ENCODE assay signal across 8 cellular contexts in the genomic region with DNA sequence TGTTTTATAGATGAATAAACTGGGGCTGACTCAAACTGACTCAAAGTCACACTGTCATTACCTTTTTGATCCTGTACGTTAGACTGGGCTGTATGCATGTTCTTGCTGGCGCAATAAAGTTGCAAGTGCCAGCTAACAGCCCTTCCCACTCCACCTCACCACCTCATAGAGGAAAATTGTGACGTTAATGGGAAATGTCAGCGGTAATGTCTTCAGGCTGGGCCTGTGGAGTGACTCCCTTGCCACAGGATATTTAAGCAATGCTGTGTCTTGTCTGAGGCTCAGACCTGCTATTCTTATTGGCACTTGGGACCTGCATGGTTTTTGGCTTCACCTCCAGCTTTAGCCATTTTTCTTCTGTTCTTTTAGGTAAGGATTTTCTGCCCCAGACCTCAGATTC. TPM values are rescaled to one million over a fixed set of nuclear protein-coding genes. Genes with fewer than 3 reads are reported as not detected.
A peak's percentile ranks its signal among the peaks of the same experiment; 100 is the strongest.
DNase-seq lines count a peak whose midpoint lies in the region; ATAC-seq and TF ChIP-seq lines count a peak whose summit lies in the region.

No MANE protein-coding gene starts in this region.

- H3K36me3 ChIP-seq in RWPE2 (ENCODE audit: low read depth), result peaks cover 63% of the 10 kb centered on the region
- H3K36me3 ChIP-seq in spleen, result peaks cover 2 to 100% (median 86%) of the 10 kb centered on the region in 6 donors

- H3K27ac ChIP-seq in RWPE2 (ENCODE audit: poor library complexity, severe bottlenecking) (peak overlapping the region; percentile 54), spleen (peak overlapping the region; percentile 61 to 89 (median 80))

- H3K4me3 ChIP-seq in RWPE2 (ENCODE audit: severe bottlenecking), result no peak overlapping the region
- H3K4me3 ChIP-seq in fibroblast of mammary gland (ENCODE audit: control insufficient read depth, low read depth, low read length), result no peak overlapping the region
- H3K4me3 ChIP-seq in spleen, result peak overlapping the region in 1 of 8 donors; percentile 44

- ATAC-seq in GM18498 (IDR thresholded peaks at IDR 0.05; ENCODE audit: unreplicated experiment) (peak; percentile 24), HG02759 (IDR thresholded peaks at IDR 0.05; ENCODE audit: unreplicated experiment) (peak; percentile 21), RWPE2 (ENCODE audit: low read depth) (peak; percentile 55; the same call in 2 of the 3 replicates)

- 28 to 59% (median 30%) methylated on average over 4 of the region's 4 CpGs for WGBS in spleen, 5 donors

- no peak for TF ChIP-seq POLR2A in spleen (IDR thresholded peaks at IDR 0.05)

- intact Hi-C loops in spleen (cut with DNase I; ENCODE audit: low total_unique reads), result loop anchor here (2.0 kb wide), 1 partner anchor 39 kb away; no protein-coding TSS in a partner anchor

- TF ChIP-seq CTCF in RWPE2 (IDR thresholded peaks at IDR 0.05; ENCODE audit: poor library complexity, severe bottlenecking) (no peak), fibroblast of mammary gland (conservative IDR thresholded peaks at IDR 0.05; ENCODE audit: control insufficient read depth, insufficient read depth, low read depth, low read length) (no peak), spleen (IDR thresholded peaks at IDR 0.05 in 8 of 11, conservative IDR thresholded peaks at IDR 0.05 in 3 of 11) (no peak)

- H3K9me3 ChIP-seq in RWPE2 (ENCODE audit: severe bottlenecking) (no peaks in the 10 kb centered on the region), spleen (no peaks in the 10 kb centered on the region)

- DNase-seq in RWPE2 (ENCODE audit: low spot score), result no peak
- peak; percentile 52 for DNase-seq in fibroblast of mammary gland (ENCODE audit: low read depth)
- no peak for DNase-seq in spleen
- DNase-seq in KBM-7, result no peak
- no peak for DNase-seq in NCI-H345 treated with DMSO at 0.1 percent for 48 hours (lab: John Stamatoyannopoulos, UW; ENCODE audit: unreplicated experiment)
- DNase-seq in D341Med (ENCODE audit: low spot score), result no peak

- no peaks in the 10 kb centered on the region for H3K27me3 ChIP-seq in RWPE2 (ENCODE audit: insufficient read depth, poor library complexity, severe bottlenecking)
- H3K27me3 ChIP-seq in spleen (replicated peaks in 1 of 7), result no peaks in the 10 kb centered on the region

- peaks cover 7% of the 10 kb centered on the region for H3K4me1 ChIP-seq in RWPE2 (ENCODE audit: insufficient read depth, poor library complexity, severe bottlenecking)
- peaks cover 29 to 84% (median 64%) of the 10 kb centered on the region in 6 donors for H3K4me1 ChIP-seq in spleen

- in situ Hi-C loops in KBM-7 (cut with MboI; ENCODE audit: low pct_unique_long_range_greater_than_20kb, low sequenced_read_pairs), result loop anchor here (25.0 kb wide), 1 partner anchor 445 kb away; no protein-coding TSS in a partner anchor

RNA-seq across cellular contexts. Expression of a gene that starts 25.2 kb away (rescaled TPM):
- total RNA-seq in spleen, result 10 to 100 TPM; 42.5 to 75.6 (median 55.3) TPM
- polyA plus RNA-seq in spleen, result 10 to 100 TPM in 2 of 3 donors, 1 to 10 TPM in 1; 5.6 to 13.3 (median 10.2) TPM

RNA-seq across cellular contexts. Expression of a gene that starts 41.7 kb away (rescaled TPM):
- 100 to 1,000 TPM; 313 to 511 (median 379) TPM for total RNA-seq in spleen
- polyA plus RNA-seq in spleen, result 100 to 1,000 TPM in 1 of 3 donors, 10 to 100 TPM in 2; 64.0 to 101 (median 68.4) TPM
